Comparison of ENCODE assay signal across 14 cellular contexts in genomic region chr10:101223274-101224059, GRCh38. TPM values are rescaled to one million over a fixed set of nuclear protein-coding genes. Genes with fewer than 3 reads are reported as not detected.
DNase-seq lines count a peak whose midpoint lies in the region; ATAC-seq and TF ChIP-seq lines count a peak whose summit lies in the region.
"Had no signal": no experiment of that assay in that cellular context is flagged by ENCODE, and none has a peak within 500 bp of the region (broad histone marks: within the 10 kb centered on the region; RNA-seq: fewer than 3 reads in every experiment).

No MANE protein-coding gene starts in this region.

- H2BK5ac ChIP-seq in IMR-90 (ENCODE audit: low read depth, low read length, poor library complexity, severe bottlenecking): no peak overlapping the region

- H3K4me3 ChIP-seq in IMR-90 (ENCODE audit: insufficient read depth, low read depth, low read length): no peak overlapping the region
- H3K4me3 ChIP-seq in esophagus squamous epithelium: peak overlapping the region in 3 of 4 donors; percentile 36 to 62 (median 48)
- H3K4me3 ChIP-seq in rectal smooth muscle tissue (ENCODE audit: low read length): peak overlapping the region; percentile 59
- no peak overlapping the region for H3K4me3 ChIP-seq in mucosa of descending colon
- H3K4me3 ChIP-seq in gastroesophageal sphincter: peak overlapping the region in 1 of 2 donors; percentile 50

- no peak overlapping the region for H3K23ac ChIP-seq in IMR-90 (ENCODE audit: low read depth, low read length)

- H3K27me3 ChIP-seq in IMR-90 (ENCODE audit: control insufficient read depth, insufficient read depth, low read length) (peaks cover 97% of the 10 kb centered on the region), esophagus squamous epithelium (peaks cover 53 to 100% (median 73%) of the 10 kb centered on the region in 4 donors), rectal smooth muscle tissue (ENCODE audit: control insufficient read depth, insufficient read depth, low read length) (peaks cover 86% of the 10 kb centered on the region), gastroesophageal sphincter (peaks cover 100% of the 10 kb centered on the region)

- DNase-seq in Calu3 (no peak), IMR-90 (no peak), esophagus squamous epithelium (lab: John Stamatoyannopoulos, UW) (no peak), NCI-H128 (lab: John Stamatoyannopoulos, UW; ENCODE audit: unreplicated experiment) (no peak), mucosa of descending colon (no peak)
- DNase-seq in activated CD4-positive, alpha-beta T cell treated with anti-CD3 and anti-CD28 coated beads for 36 hours: no peak
- DNase-seq: DMS79 treated with DMSO at 0.1 percent for 48 hours; natural killer cell; OCI-M1; stimulated activated CD4-positive, alpha-beta T cell treated with anti-CD3 and anti-CD28 coated beads, Interleukin-1b, Interleukin-23, amount 100 ng/mL, for 48 hours; transverse colon had no signal

- no TSS peak for BruUV-seq in Calu3 (replicated peaks; lab: Mats Ljungman, UMichigan)
- no TSS peak for BruUV-seq in IMR-90 (replicated peaks; lab: Mats Ljungman, UMichigan)

- no peak overlapping the region for H3K14ac ChIP-seq in IMR-90 (replicated peaks; ENCODE audit: low read depth, low read length)

- TF ChIP-seq EP300 in gastroesophageal sphincter (IDR thresholded peaks at IDR 0.05): no peak

- POLR2A ChIA-PET in IMR-90 (lab: Charles Lee; ENCODE audit: unreplicated experiment): no interaction called here
- POLR2A ChIA-PET in activated CD4-positive, alpha-beta T cell treated with anti-CD3 and anti-CD28 coated beads for 36 hours (lab: Charles Lee): no interaction called here

- ATAC-seq in IMR-90 (ENCODE audit: low read depth): no peak
- ATAC-seq in mucosa of descending colon: no peak
- no peak for ATAC-seq in gastroesophageal sphincter
- ATAC-seq in activated CD4-positive, alpha-beta T cell treated with anti-CD3 and anti-CD28 coated beads for 36 hours: no peak
- ATAC-seq: natural killer cell had no signal

- TF ChIP-seq CTCF in Calu3 (IDR thresholded peaks at IDR 0.05; ENCODE audit: unreplicated experiment) (no peak), IMR-90 (conservative IDR thresholded peaks at IDR 0.05; ENCODE audit: low read depth, low read length) (no peak), esophagus squamous epithelium (IDR thresholded peaks at IDR 0.05) (no peak), mucosa of descending colon (IDR thresholded peaks at IDR 0.05) (no peak), gastroesophageal sphincter (IDR thresholded peaks at IDR 0.05) (no peak)

- H2AFZ ChIP-seq in IMR-90 (replicated peaks; ENCODE audit: low read length, poor library complexity): peak overlapping the region; percentile 3

- no peak overlapping the region for H2BK120ac ChIP-seq in IMR-90 (ENCODE audit: low read depth, low read length)

- H3K4me2 ChIP-seq in IMR-90 (ENCODE audit: low read depth, low read length): no peak overlapping the region

- no peaks in the 10 kb centered on the region for H3K36me3 ChIP-seq in IMR-90 (ENCODE audit: control insufficient read depth, insufficient read depth, low read length)
- no peaks in the 10 kb centered on the region for H3K36me3 ChIP-seq in esophagus squamous epithelium
- no peaks in the 10 kb centered on the region for H3K36me3 ChIP-seq in rectal smooth muscle tissue (ENCODE audit: control insufficient read depth, insufficient read depth, low read length)
- H3K36me3 ChIP-seq in mucosa of descending colon (ENCODE audit: low read depth): no peaks in the 10 kb centered on the region
- no peaks in the 10 kb centered on the region for H3K36me3 ChIP-seq in gastroesophageal sphincter
- H3K36me3 ChIP-seq: transverse colon had no signal

- H3K9me1 ChIP-seq in IMR-90 (ENCODE audit: insufficient read depth, low read length): 0 out of 2 replicates have a peak, but pooled peaks cover 5% of the 10 kb centered on the region

- no peak overlapping the region for H3K9ac ChIP-seq in IMR-90 (ENCODE audit: low read depth, low read length)
- H3K9ac ChIP-seq in rectal smooth muscle tissue (ENCODE audit: low read length): no peak overlapping the region

- TF ChIP-seq POLR2A in IMR-90 (IDR thresholded peaks at IDR 0.05; ENCODE audit: low read depth, low read length): no peak
- no peak for TF ChIP-seq POLR2A in esophagus squamous epithelium (IDR thresholded peaks at IDR 0.05)
- TF ChIP-seq POLR2A in gastroesophageal sphincter (IDR thresholded peaks at IDR 0.05): no peak

- CTCF ChIA-PET in Calu3 (lab: Charles Lee) (interaction anchor here (1.4 kb wide), 1 partner anchor 9 kb away, joined by 5 read pairs; no protein-coding TSS in a partner anchor), IMR-90 (lab: Yijun Ruan, JAX) (interaction anchor here (0.6 kb wide), 1 partner anchor 243 kb away, joined by 4 read pairs; no protein-coding TSS in a partner anchor)
- CTCF ChIA-PET in activated CD4-positive, alpha-beta T cell treated with anti-CD3 and anti-CD28 coated beads for 36 hours (lab: Charles Lee): interaction anchor here (0.6 to 2.4 kb wide), 12 partner anchors 8 to 491 kb away, joined by 3 to 14 read pairs (median 4); no protein-coding TSS in a partner anchor

- H2AK9ac ChIP-seq in IMR-90 (replicated peaks; ENCODE audit: low read depth, low read length, poor library complexity): no peak overlapping the region

- in situ Hi-C loops in IMR-90 (cut with MboI; ENCODE audit: low sequenced_read_pairs): no loop called here

- H3K9me3 ChIP-seq in IMR-90 (ENCODE audit: control insufficient read depth, insufficient read depth, low read length): peaks cover 19% of the 10 kb centered on the region
- H3K9me3 ChIP-seq in esophagus squamous epithelium: no peaks in the 10 kb centered on the region
- H3K9me3 ChIP-seq in mucosa of descending colon: no peaks in the 10 kb centered on the region
- H3K9me3 ChIP-seq in gastroesophageal sphincter: no peaks in the 10 kb centered on the region
- H3K9me3 ChIP-seq: transverse colon had no signal

- no peak overlapping the region for H2BK20ac ChIP-seq in IMR-90 (ENCODE audit: low read depth, low read length)

- H3K4ac ChIP-seq in IMR-90 (ENCODE audit: low read depth, low read length): no peak overlapping the region

- peak overlapping the region; percentile 48 for H3K4me3 Mint-ChIP-seq in Calu3 (ENCODE audit: low read depth, unreplicated experiment)
- H3K4me3 Mint-ChIP-seq in activated CD4-positive, alpha-beta T cell treated with anti-CD3 and anti-CD28 coated beads for 36 hours: no peak overlapping the region

- H4K8ac ChIP-seq in IMR-90 (ENCODE audit: low read depth in 2 of 2, low read length in 2 of 2): no peak overlapping the region

- H3K36me3 Mint-ChIP-seq in Calu3 (ENCODE audit: insufficient read depth, unreplicated experiment): no peaks in the 10 kb centered on the region
- no peaks in the 10 kb centered on the region for H3K36me3 Mint-ChIP-seq in activated CD4-positive, alpha-beta T cell treated with anti-CD3 and anti-CD28 coated beads for 36 hours (ENCODE audit: low read depth)
- H3K36me3 Mint-ChIP-seq: natural killer cell had no signal

- peaks cover 9% of the 10 kb centered on the region for H3K4me1 Mint-ChIP-seq in Calu3 (ENCODE audit: low read depth, unreplicated experiment)
- peaks cover 38% of the 10 kb centered on the region for H3K4me1 Mint-ChIP-seq in activated CD4-positive, alpha-beta T cell treated with anti-CD3 and anti-CD28 coated beads for 36 hours

- H3K18ac ChIP-seq in IMR-90 (ENCODE audit: low read depth, low read length): no peak overlapping the region

- intact Hi-C loops in Calu3 (cut with micrococcal nuclease; ENCODE audit: unreplicated experiment): no loop called here
- intact Hi-C loops in IMR-90 (cut with micrococcal nuclease): no loop called here
- intact Hi-C loops in esophagus squamous epithelium (cut with DNase I): no loop called here
- intact Hi-C loops in mucosa of descending colon (cut with DNase I, micrococcal nuclease): no loop called here
- intact Hi-C loops in activated CD4-positive, alpha-beta T cell treated with anti-CD3 and anti-CD28 coated beads for 36 hours (cut with DNase I, micrococcal nuclease): loop anchor here in 1 of 2 experiments (5.0 to 10.0 kb wide), 2 partner anchors 399 to 476 kb away; partner anchors contain the start of gene PAX2

- no peak overlapping the region for H3K27ac Mint-ChIP-seq in Calu3 (ENCODE audit: unreplicated experiment)
- no peak overlapping the region for H3K27ac Mint-ChIP-seq in activated CD4-positive, alpha-beta T cell treated with anti-CD3 and anti-CD28 coated beads for 36 hours
- H3K27ac Mint-ChIP-seq: natural killer cell had no signal

- H3K27me3 Mint-ChIP-seq in Calu3 (ENCODE audit: unreplicated experiment): peaks cover 99% of the 10 kb centered on the region
- H3K27me3 Mint-ChIP-seq in activated CD4-positive, alpha-beta T cell treated with anti-CD3 and anti-CD28 coated beads for 36 hours: peaks cover 82% of the 10 kb centered on the region

- TF ChIP-seq RAD21 in IMR-90 (IDR thresholded peaks at IDR 0.05; ENCODE audit: low read length): no peak

- no peak overlapping the region for H2AK5ac ChIP-seq in IMR-90 (ENCODE audit: low read depth, low read length)

- dilution Hi-C loops in IMR-90 (cut with HindIII; ENCODE audit: low sequenced_read_pairs, unreplicated experiment): no loop called here

- H3K27ac ChIP-seq in IMR-90 (ENCODE audit: insufficient read depth, low read length): no peak overlapping the region
- H3K27ac ChIP-seq in esophagus squamous epithelium: no peak overlapping the region
- no peak overlapping the region for H3K27ac ChIP-seq in rectal smooth muscle tissue (ENCODE audit: low read depth, low read length)
- no peak overlapping the region for H3K27ac ChIP-seq in gastroesophageal sphincter
- H3K27ac ChIP-seq: transverse colon had no signal

- H4K20me1 ChIP-seq in IMR-90 (ENCODE audit: insufficient read depth, low read length): peaks cover 20% of the 10 kb centered on the region

- H4K5ac ChIP-seq in IMR-90 (ENCODE audit: low read depth, low read length): no peak overlapping the region

- no peaks in the 10 kb centered on the region for H3K9me3 Mint-ChIP-seq in Calu3 (ENCODE audit: low read depth, unreplicated experiment)
- no peaks in the 10 kb centered on the region for H3K9me3 Mint-ChIP-seq in activated CD4-positive, alpha-beta T cell treated with anti-CD3 and anti-CD28 coated beads for 36 hours (ENCODE audit: low read depth)
- H3K9me3 Mint-ChIP-seq: natural killer cell had no signal

- WGBS in IMR-90 (ENCODE audit: extremely low coverage in 2 of 2, insufficient read length in 1 of 2), 2 experiments: 11% methylated on average over 32 of the region's 50 CpGs; no CpG with 5 or more reads in 1 of the 2 experiments
- WGBS in esophagus squamous epithelium, 2 donors: 10 to 24% methylated on average over 21 to 22 of the region's 50 CpGs
- WGBS in gastroesophageal sphincter (ENCODE audit: low coverage in 1 of 2), 2 donors: 0% methylated on average over 4 of the region's 50 CpGs; no CpG with 5 or more reads in 1 of the 2 donors

- H3K56ac ChIP-seq in IMR-90 (ENCODE audit: extremely low read depth, insufficient read depth, low read length): no peak overlapping the region

- H3K4me1 ChIP-seq in IMR-90 (ENCODE audit: control insufficient read depth, insufficient read depth, low read length) (no peaks in the 10 kb centered on the region; the same call in 1 of the 2 replicates), esophagus squamous epithelium (peaks cover 48 to 84% (median 50%) of the 10 kb centered on the region in 3 donors), rectal smooth muscle tissue (ENCODE audit: control insufficient read depth, insufficient read depth, low read length) (peaks cover 7% of the 10 kb centered on the region), mucosa of descending colon (ENCODE audit: low read depth) (peaks cover 24% of the 10 kb centered on the region), gastroesophageal sphincter (peaks cover 0 to 64% (median 42%) of the 10 kb centered on the region in 3 donors)

- H3K79me1 ChIP-seq in IMR-90 (ENCODE audit: low read depth in 1 of 2, low read length in 2 of 2): no peaks in the 10 kb centered on the region

- H4K91ac ChIP-seq in IMR-90 (ENCODE audit: insufficient read depth, low read depth, low read length): no peak overlapping the region

- H2BK15ac ChIP-seq in IMR-90 (ENCODE audit: low read depth, low read length): no peak overlapping the region

RNA-seq across cellular contexts. Expression of gene LBX1, which starts 5.8 kb away (rescaled TPM):
- not detected in 2 replicates for total RNA-seq in Calu3 (2022)
- total RNA-seq in IMR-90 (2012; rRNA removed): not detected in 2 replicates
- polyA plus RNA-seq in IMR-90 (2012; rRNA removed): not detected in 2 replicates
- not detected in 2 replicates for polyA plus RNA-seq in IMR-90 (2012; cell fraction: cytosol; rRNA removed)
- polyA plus RNA-seq in IMR-90 (2012; cell fraction: nucleus; rRNA removed; ENCODE audit: low replicate concordance): not detected in 2 replicates
- total RNA-seq in esophagus squamous epithelium: not detected
- total RNA-seq in mucosa of descending colon: not detected
- not detected for total RNA-seq in gastroesophageal sphincter
- total RNA-seq in activated CD4-positive, alpha-beta T cell treated with anti-CD3 and anti-CD28 coated beads for 36 hours: not detected
- total RNA-seq: dermis microvascular lymphatic vessel endothelial cell, natural killer cell, transverse colon had no signal

Comparison
In these comparisons a context has a peak if more than half of its experiments do, and no peak if none do; other contexts are left out.
1. H3K4me3 ChIP-seq: peak in esophagus squamous epithelium (3 of 4) and rectal smooth muscle tissue (single experiment); none in IMR-90 (single experiment) and mucosa of descending colon (single experiment).